8 cellular contexts compared by ENCODE assay signal in the genomic region with DNA sequence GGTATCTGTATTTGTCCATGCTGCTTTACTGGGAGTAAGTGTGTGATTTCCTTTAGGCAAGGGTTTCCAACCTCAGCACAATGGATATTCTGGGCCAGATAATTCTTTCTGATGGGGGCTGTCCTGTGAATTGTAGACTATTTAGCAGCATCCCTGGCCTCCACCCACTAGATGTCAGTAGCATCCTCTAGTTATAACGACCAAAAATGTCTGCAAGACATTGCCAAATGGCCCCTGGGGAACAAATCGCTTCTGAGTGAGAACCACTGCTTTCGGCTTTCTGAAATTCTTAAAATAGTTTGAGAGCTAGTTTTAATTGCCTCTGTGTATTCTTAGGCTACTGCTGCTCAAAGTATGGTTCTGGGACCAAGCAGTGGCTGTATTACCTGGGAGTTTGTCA.
DNase-seq lines count a peak whose midpoint lies in the region; ATAC-seq, FAIRE-seq and TF ChIP-seq lines count a peak whose summit lies in the region.

No MANE protein-coding gene starts in this region.

- H3K9me3 ChIP-seq in pancreas, result no peaks in the 10 kb centered on the region

- intact Hi-C loops in lower leg skin (cut with DNase I; ENCODE audit: low total_unique reads) (no loop called here), pancreas (cut with DNase I) (no loop called here)

- no peaks in the 10 kb centered on the region for H3K36me3 ChIP-seq in pancreas

- no peak for TF ChIP-seq POLR2A in lower leg skin (IDR thresholded peaks at IDR 0.05)

- DNase-seq in HCEC 1CT, result peak; percentile 7
- peak; percentile 26 for DNase-seq in kidney tubule cell (ENCODE audit: low spot score)
- no peak for DNase-seq in activated CD8-positive, alpha-beta memory T cell treated with anti-CD3 and anti-CD28 coated beads, Interleukin-2, amount 10 ng/mL, durations not matched to agents 7 days and 5 days
- DNase-seq in lower leg skin (ENCODE audit: low spot score in 2 of 2), result no peak
- no peak for DNase-seq in activated naive CD4-positive, alpha-beta T cell treated with Interleukin-2 at 50 U/mL for 16 hours
- DNase-seq in pancreas, result no peak

- H3K4me3 Mint-ChIP-seq in activated CD8-positive, alpha-beta memory T cell treated with anti-CD3 and anti-CD28 coated beads, Interleukin-2, amount 10 ng/mL, durations not matched to agents 7 days and 5 days, result no peak overlapping the region

- no peak for FAIRE-seq in pancreas (lab: Jason Lieb, UNC)

- TF ChIP-seq CTCF in GM12872 (IDR thresholded peaks at IDR 0.05; ENCODE audit: insufficient read depth, low read depth, low read length) (peak; percentile 49), lower leg skin (IDR thresholded peaks at IDR 0.05) (no peak), pancreas (IDR thresholded peaks at IDR 0.05) (no peak)

- H3K4me1 Mint-ChIP-seq in activated CD8-positive, alpha-beta memory T cell treated with anti-CD3 and anti-CD28 coated beads, Interleukin-2, amount 10 ng/mL, durations not matched to agents 7 days and 5 days, result no peaks in the 10 kb centered on the region

- peaks cover 0 to 7% (median 0%) of the 10 kb centered on the region in 4 donors for H3K27me3 ChIP-seq in pancreas

- H3K36me3 Mint-ChIP-seq in activated CD8-positive, alpha-beta memory T cell treated with anti-CD3 and anti-CD28 coated beads, Interleukin-2, amount 10 ng/mL, durations not matched to agents 7 days and 5 days, result no peaks in the 10 kb centered on the region

- peak; percentile 54; the same call in 1 of the 3 replicates for ATAC-seq in SK-N-SH treated with all-trans-retinoic acid at 6 μM for 48 hours
- no peak for ATAC-seq in activated CD8-positive, alpha-beta memory T cell treated with anti-CD3 and anti-CD28 coated beads, Interleukin-2, amount 10 ng/mL, durations not matched to agents 7 days and 5 days
- no peak for ATAC-seq in pancreas

- H3K27ac Mint-ChIP-seq in activated CD8-positive, alpha-beta memory T cell treated with anti-CD3 and anti-CD28 coated beads, Interleukin-2, amount 10 ng/mL, durations not matched to agents 7 days and 5 days, result no peak overlapping the region

- CTCF ChIA-PET in activated CD8-positive, alpha-beta memory T cell treated with anti-CD3 and anti-CD28 coated beads, Interleukin-2, amount 10 ng/mL, durations not matched to agents 7 days and 5 days (lab: Charles Lee), result no interaction called here

- WGBS in lower leg skin, 2 donors, result 24 to 33% methylated on average over 3 of the region's 3 CpGs
- WGBS in pancreas, 2 donors, result 72 to 77% methylated on average over 3 of the region's 3 CpGs

- no peaks in the 10 kb centered on the region for H3K4me1 ChIP-seq in pancreas

- no peaks in the 10 kb centered on the region for H3K27me3 Mint-ChIP-seq in activated CD8-positive, alpha-beta memory T cell treated with anti-CD3 and anti-CD28 coated beads, Interleukin-2, amount 10 ng/mL, durations not matched to agents 7 days and 5 days

- no peaks in the 10 kb centered on the region for H3K9me3 Mint-ChIP-seq in activated CD8-positive, alpha-beta memory T cell treated with anti-CD3 and anti-CD28 coated beads, Interleukin-2, amount 10 ng/mL, durations not matched to agents 7 days and 5 days (ENCODE audit: low read depth)

- H3K27ac ChIP-seq in pancreas, result no peak overlapping the region

- H3K4me3 ChIP-seq in lower leg skin (ENCODE audit: low read depth, poor library complexity, severe bottlenecking) (no peak overlapping the region), pancreas (no peak overlapping the region)

TF ChIP-seq in SK-N-SH treated with all-trans-retinoic acid at 6 μM for 48 hours, 23 proteins besides CTCF, POLR2A, EP300 and RAD21:
- TF ChIP-seq SNAI2 (CRISPR knock-in tag; IDR thresholded peaks at IDR 0.05) (no peak), GLIS3 (CRISPR knock-in tag; IDR thresholded peaks at IDR 0.05) (no peak), RARB (CRISPR knock-in tag; IDR thresholded peaks at IDR 0.05) (no peak), TOX (CRISPR knock-in tag; IDR thresholded peaks at IDR 0.05; ENCODE audit: borderline replicate concordance) (no peak), ESRRG (CRISPR knock-in tag; IDR thresholded peaks at IDR 0.05) (no peak), ZNF8 (CRISPR knock-in tag; IDR thresholded peaks at IDR 0.05) (no peak), ARNTL (CRISPR knock-in tag; IDR thresholded peaks at IDR 0.05; ENCODE audit: borderline replicate concordance, low read depth) (no peak), ZNF565 (CRISPR knock-in tag; conservative IDR thresholded peaks at IDR 0.05; ENCODE audit: low read depth) (no peak), TCF4 (CRISPR knock-in tag; IDR thresholded peaks at IDR 0.05; ENCODE audit: borderline replicate concordance) (no peak), CSDC2 (CRISPR knock-in tag; IDR thresholded peaks at IDR 0.05) (no peak), ZC3H10 (CRISPR knock-in tag; IDR thresholded peaks at IDR 0.05) (no peak), OSR1 (CRISPR knock-in tag; IDR thresholded peaks at IDR 0.05) (no peak), ZFP3 (CRISPR knock-in tag; IDR thresholded peaks at IDR 0.05) (no peak)
- TF ChIP-seq, protein P1, sequence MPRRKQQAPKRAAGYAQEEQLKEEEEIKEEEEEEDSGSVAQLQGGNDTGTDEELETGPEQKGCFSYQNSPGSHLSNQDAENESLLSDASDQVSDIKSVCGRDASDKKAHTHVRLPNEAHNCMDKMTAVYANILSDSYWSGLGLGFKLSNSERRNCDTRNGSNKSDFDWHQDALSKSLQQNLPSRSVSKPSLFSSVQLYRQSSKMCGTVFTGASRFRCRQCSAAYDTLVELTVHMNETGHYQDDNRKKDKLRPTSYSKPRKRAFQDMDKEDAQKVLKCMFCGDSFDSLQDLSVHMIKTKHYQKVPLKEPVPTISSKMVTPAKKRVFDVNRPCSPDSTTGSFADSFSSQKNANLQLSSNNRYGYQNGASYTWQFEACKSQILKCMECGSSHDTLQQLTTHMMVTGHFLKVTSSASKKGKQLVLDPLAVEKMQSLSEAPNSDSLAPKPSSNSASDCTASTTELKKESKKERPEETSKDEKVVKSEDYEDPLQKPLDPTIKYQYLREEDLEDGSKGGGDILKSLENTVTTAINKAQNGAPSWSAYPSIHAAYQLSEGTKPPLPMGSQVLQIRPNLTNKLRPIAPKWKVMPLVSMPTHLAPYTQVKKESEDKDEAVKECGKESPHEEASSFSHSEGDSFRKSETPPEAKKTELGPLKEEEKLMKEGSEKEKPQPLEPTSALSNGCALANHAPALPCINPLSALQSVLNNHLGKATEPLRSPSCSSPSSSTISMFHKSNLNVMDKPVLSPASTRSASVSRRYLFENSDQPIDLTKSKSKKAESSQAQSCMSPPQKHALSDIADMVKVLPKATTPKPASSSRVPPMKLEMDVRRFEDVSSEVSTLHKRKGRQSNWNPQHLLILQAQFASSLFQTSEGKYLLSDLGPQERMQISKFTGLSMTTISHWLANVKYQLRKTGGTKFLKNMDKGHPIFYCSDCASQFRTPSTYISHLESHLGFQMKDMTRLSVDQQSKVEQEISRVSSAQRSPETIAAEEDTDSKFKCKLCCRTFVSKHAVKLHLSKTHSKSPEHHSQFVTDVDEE (CRISPR knock-in tag; IDR thresholded peaks at IDR 0.05), result no peak
- TF ChIP-seq, protein P2, sequence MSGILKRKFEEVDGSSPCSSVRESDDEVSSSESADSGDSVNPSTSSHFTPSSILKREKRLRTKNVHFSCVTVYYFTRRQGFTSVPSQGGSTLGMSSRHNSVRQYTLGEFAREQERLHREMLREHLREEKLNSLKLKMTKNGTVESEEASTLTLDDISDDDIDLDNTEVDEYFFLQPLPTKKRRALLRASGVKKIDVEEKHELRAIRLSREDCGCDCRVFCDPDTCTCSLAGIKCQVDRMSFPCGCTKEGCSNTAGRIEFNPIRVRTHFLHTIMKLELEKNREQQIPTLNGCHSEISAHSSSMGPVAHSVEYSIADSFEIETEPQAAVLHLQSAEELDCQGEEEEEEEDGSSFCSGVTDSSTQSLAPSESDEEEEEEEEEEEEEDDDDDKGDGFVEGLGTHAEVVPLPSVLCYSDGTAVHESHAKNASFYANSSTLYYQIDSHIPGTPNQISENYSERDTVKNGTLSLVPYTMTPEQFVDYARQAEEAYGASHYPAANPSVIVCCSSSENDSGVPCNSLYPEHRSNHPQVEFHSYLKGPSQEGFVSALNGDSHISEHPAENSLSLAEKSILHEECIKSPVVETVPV (CRISPR knock-in tag; IDR thresholded peaks at IDR 0.05), result no peak
- TF ChIP-seq, protein P3, sequence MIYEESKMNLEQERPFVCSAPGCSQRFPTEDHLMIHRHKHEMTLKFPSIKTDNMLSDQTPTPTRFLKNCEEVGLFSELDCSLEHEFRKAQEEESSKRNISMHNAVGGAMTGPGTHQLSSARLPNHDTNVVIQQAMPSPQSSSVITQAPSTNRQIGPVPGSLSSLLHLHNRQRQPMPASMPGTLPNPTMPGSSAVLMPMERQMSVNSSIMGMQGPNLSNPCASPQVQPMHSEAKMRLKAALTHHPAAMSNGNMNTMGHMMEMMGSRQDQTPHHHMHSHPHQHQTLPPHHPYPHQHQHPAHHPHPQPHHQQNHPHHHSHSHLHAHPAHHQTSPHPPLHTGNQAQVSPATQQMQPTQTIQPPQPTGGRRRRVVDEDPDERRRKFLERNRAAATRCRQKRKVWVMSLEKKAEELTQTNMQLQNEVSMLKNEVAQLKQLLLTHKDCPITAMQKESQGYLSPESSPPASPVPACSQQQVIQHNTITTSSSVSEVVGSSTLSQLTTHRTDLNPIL (CRISPR knock-in tag; IDR thresholded peaks at IDR 0.05; ENCODE audit: low read depth), result no peak

Comparison
In these comparisons a context has a peak if more than half of its experiments do, and no peak if none do; other contexts are left out.
1. DNase-seq: peak in HCEC 1CT (single experiment) and kidney tubule cell (single experiment); none in activated CD8-positive, alpha-beta memory T cell treated with anti-CD3 and anti-CD28 coated beads, Interleukin-2, amount 10 ng/mL, durations not matched to agents 7 days and 5 days (single experiment), lower leg skin (0 of 2), activated naive CD4-positive, alpha-beta T cell treated with Interleukin-2 at 50 U/mL for 16 hours (single experiment) and pancreas (0 of 6).